Comparison of ENCODE assay signal across 16 cellular contexts in genomic region chr7:136940122-136940521, GRCh38.
A peak's percentile ranks its signal among the peaks of the same experiment; 100 is the strongest.
DNase-seq lines count a peak whose midpoint lies in the region; ATAC-seq and TF ChIP-seq lines count a peak whose summit lies in the region.
"Had no signal": no experiment of that assay in that cellular context is flagged by ENCODE, and none has a peak within 500 bp of the region (broad histone marks: within the 10 kb centered on the region; RNA-seq: fewer than 3 reads in every experiment).

No MANE protein-coding gene starts in this region.

- H3K36me3 ChIP-seq in cardiac muscle cell (no peaks in the 10 kb centered on the region), smooth muscle cell (ENCODE audit: low read depth) (no peaks in the 10 kb centered on the region), HAP-1 (replicated peaks) (no peaks in the 10 kb centered on the region), spleen (no peaks in the 10 kb centered on the region)
- H3K36me3 ChIP-seq: BLaER1 had no signal

- peaks cover 10% of the 10 kb centered on the region for H3F3A ChIP-seq in smooth muscle cell (ENCODE audit: low read depth)

- no peak overlapping the region for H3K9ac ChIP-seq in smooth muscle cell (ENCODE audit: low read depth)
- H3K9ac ChIP-seq: BLaER1 had no signal

- intact Hi-C loops in left cardiac atrium (cut with DNase I) (no loop called here), left ventricle myocardium superior (cut with micrococcal nuclease) (no loop called here), Right ventricle myocardium superior (cut with DNase I) (no loop called here), spleen (cut with DNase I; ENCODE audit: low total_unique reads) (no loop called here)

- no peak for ATAC-seq in left cardiac atrium
- ATAC-seq in left ventricle myocardium superior: peak; percentile 30
- no peak for ATAC-seq in Right ventricle myocardium superior (ENCODE audit: poor library complexity)
- ATAC-seq: GM23338, HCT116 had no signal

- TF ChIP-seq CTCF in cardiac muscle cell (IDR thresholded peaks at IDR 0.05; ENCODE audit: low read depth, low read length) (no peak), smooth muscle cell (IDR thresholded peaks at IDR 0.05; ENCODE audit: borderline replicate concordance, insufficient read depth, poor library complexity, severe bottlenecking) (no peak), spleen (IDR thresholded peaks at IDR 0.05 in 8 of 11, conservative IDR thresholded peaks at IDR 0.05 in 3 of 11) (no peak)

- in situ Hi-C loops in HAP-1 (cut with MboI; ENCODE audit: low sequenced_read_pairs): no loop called here

- WGBS in smooth muscle cell (ENCODE audit: low lambda C conversion rate): 7% methylated on average over 4 of the region's 4 CpGs
- 85 to 94% (median 89%) methylated on average over 4 of the region's 4 CpGs for WGBS in spleen, 5 donors

- H3K4me1 ChIP-seq in cardiac muscle cell (ENCODE audit: low read depth): peaks cover 47% of the 10 kb centered on the region
- H3K4me1 ChIP-seq in smooth muscle cell (ENCODE audit: low read depth): no peaks in the 10 kb centered on the region
- H3K4me1 ChIP-seq in HAP-1: no peaks in the 10 kb centered on the region
- H3K4me1 ChIP-seq in spleen: no peaks in the 10 kb centered on the region
- H3K4me1 ChIP-seq: BLaER1 had no signal

- H3K27ac ChIP-seq in cardiac muscle cell: peak overlapping the region; percentile 93
- H3K27ac ChIP-seq in smooth muscle cell (ENCODE audit: low read depth): no peak overlapping the region
- H3K27ac ChIP-seq in spleen: no peak overlapping the region
- H3K27ac ChIP-seq: BLaER1 had no signal

- DNase-seq in cardiac muscle cell (ENCODE audit: low read depth in 1 of 2, low spot score in 1 of 2) (no peak), left cardiac atrium (no peak), left ventricle myocardium superior (no peak), Right ventricle myocardium superior (no peak), smooth muscle cell (lab: John Stamatoyannopoulos, UW; ENCODE audit: unreplicated experiment) (no peak), HAP-1 (ENCODE audit: low spot score in 2 of 2) (no peak), spleen (no peak)
- DNase-seq: 8988T; CD4-positive, alpha-beta memory T cell; DMS153; DMS79; GDM1; HFFc6 had no signal

- no peak for TF ChIP-seq POLR2A in spleen (IDR thresholded peaks at IDR 0.05)

- H3K27me3 ChIP-seq in cardiac muscle cell: no peaks in the 10 kb centered on the region
- no peaks in the 10 kb centered on the region for H3K27me3 ChIP-seq in smooth muscle cell (ENCODE audit: low read depth)
- no peaks in the 10 kb centered on the region for H3K27me3 ChIP-seq in HAP-1 (ENCODE audit: low read depth)
- H3K27me3 ChIP-seq in spleen (replicated peaks in 1 of 7): no peaks in the 10 kb centered on the region
- H3K27me3 ChIP-seq: BLaER1 had no signal

- H3K4me3 ChIP-seq in cardiac muscle cell: no peak overlapping the region
- H3K4me3 ChIP-seq in smooth muscle cell: no peak overlapping the region
- H3K4me3 ChIP-seq in HAP-1: no peak overlapping the region
- H3K4me3 ChIP-seq in spleen: no peak overlapping the region
- H3K4me3 ChIP-seq: BLaER1, GM23338 had no signal

- H4K20me1 ChIP-seq in smooth muscle cell (ENCODE audit: low read depth): no peaks in the 10 kb centered on the region
- H4K20me1 ChIP-seq: BLaER1 had no signal

- H3K9me3 ChIP-seq in cardiac muscle cell (ENCODE audit: low read depth) (no peaks in the 10 kb centered on the region), smooth muscle cell (replicated peaks; ENCODE audit: low read depth) (no peaks in the 10 kb centered on the region), HAP-1 (no peaks in the 10 kb centered on the region), spleen (no peaks in the 10 kb centered on the region)
- H3K9me3 ChIP-seq: BLaER1 had no signal

- peak overlapping the region; percentile 21 for H2AFZ ChIP-seq in smooth muscle cell (ENCODE audit: low read depth)
- H2AFZ ChIP-seq: GM23338 had no signal

- H3K4me2 ChIP-seq in smooth muscle cell: peak overlapping the region; percentile 14
- H3K4me2 ChIP-seq: BLaER1, GM23338 had no signal

- no peaks in the 10 kb centered on the region for H3K79me2 ChIP-seq in smooth muscle cell (ENCODE audit: low read depth)
